Comparison of ENCODE assay signal across 2 cellular contexts in genomic region chr10:125917704-125918361, GRCh38. TPM values are rescaled to one million over a fixed set of nuclear protein-coding genes. Genes with fewer than 3 reads are reported as not detected.
"Had no signal": no experiment of that assay in that cellular context is flagged by ENCODE, and none has a peak within 500 bp of the region (broad histone marks: within the 10 kb centered on the region; RNA-seq: fewer than 3 reads in every experiment).

No MANE protein-coding gene starts in this region.

RNA-seq across cellular contexts. Expression of gene FANK1, which starts 21.5 kb away (rescaled TPM):
- total RNA-seq: HepG2 had no signal
- polyA plus RNA-seq: IgD-negative memory B cell had no signal
